ENCODE assay signal across 8 cellular contexts in the genomic region with DNA sequence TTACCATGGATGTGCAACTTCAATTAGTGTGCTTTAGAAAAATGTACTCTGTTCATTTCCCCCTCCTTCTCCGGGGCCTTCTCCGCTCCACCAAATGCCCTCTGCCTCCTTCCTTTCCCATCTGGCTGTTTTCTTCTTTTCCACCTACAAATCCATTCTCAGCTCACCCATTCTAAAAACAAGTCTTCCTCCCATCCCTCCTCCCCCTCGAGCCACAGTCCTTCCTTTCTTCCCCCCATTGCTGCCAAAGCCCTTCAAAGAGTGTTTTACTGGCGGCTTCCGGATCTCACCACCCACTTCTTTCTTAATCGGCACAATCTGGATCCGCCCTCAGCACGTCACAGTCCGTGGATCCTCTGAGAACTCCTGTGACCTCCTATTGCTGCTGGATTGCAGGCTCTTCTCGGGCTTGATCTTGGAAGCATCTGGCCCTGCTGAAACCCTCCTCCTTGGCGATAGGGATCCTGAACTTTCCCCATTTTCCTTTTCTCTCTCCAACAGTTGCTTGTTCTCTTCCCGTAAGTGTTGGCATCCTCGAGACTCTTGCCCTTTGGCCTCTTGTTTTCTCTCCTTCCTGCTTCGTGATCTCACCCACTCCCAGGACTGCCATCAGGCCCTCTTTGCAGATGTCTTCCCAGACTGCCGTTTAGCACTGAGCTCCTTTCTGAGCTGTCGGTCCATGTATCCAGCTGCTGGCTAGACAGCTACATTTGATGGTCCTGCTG. TPM values are rescaled to one million over a fixed set of nuclear protein-coding genes. Genes with fewer than 3 reads are reported as not detected.
DNase-seq lines count a peak whose midpoint lies in the region; ATAC-seq and TF ChIP-seq lines count a peak whose summit lies in the region.
"Had no signal": no experiment of that assay in that cellular context is flagged by ENCODE, and none has a peak within 500 bp of the region (broad histone marks: within the 10 kb centered on the region; RNA-seq: fewer than 3 reads in every experiment).

No MANE protein-coding gene starts in this region.

- no TSS peak for BruUV-seq in mammary epithelial cell (replicated peaks; lab: Mats Ljungman, UMichigan)

- peaks cover 7% of the 10 kb centered on the region for H3K9me3 Mint-ChIP-seq in T-helper 2 cell treated with Interferon-gamma antibody and Interleukin-4, amounts not matched to agents 5 μg/mL and 100 μg/mL, for 36 hours

- H3K4me2 ChIP-seq in mammary epithelial cell (ENCODE audit: insufficient read depth, low read depth, low read length), result peak overlapping the region; percentile 76

- no peaks in the 10 kb centered on the region for H3K36me3 Mint-ChIP-seq in T-helper 2 cell treated with Interferon-gamma antibody and Interleukin-4, amounts not matched to agents 5 μg/mL and 100 μg/mL, for 36 hours (ENCODE audit: low read depth)

- TF ChIP-seq CTCF in mammary epithelial cell (conservative IDR thresholded peaks at IDR 0.05 in 1 of 2, IDR thresholded peaks at IDR 0.05 in 1 of 2; ENCODE audit: extremely low read depth in 1 of 2, insufficient read depth in 1 of 2, low read depth in 1 of 2, low read length in 2 of 2) (no peak), lung (IDR thresholded peaks at IDR 0.05; ENCODE audit: control extremely low read depth, extremely low read depth) (no peak)

- H3K36me3 ChIP-seq in mammary epithelial cell (ENCODE audit: insufficient read depth, low read length) (no peaks in the 10 kb centered on the region), lung (ENCODE audit: control insufficient read depth in 2 of 2, insufficient read depth in 2 of 2, low read length in 2 of 2) (no peaks in the 10 kb centered on the region), subcutaneous abdominal adipose tissue (ENCODE audit: control insufficient read depth in 5 of 5, insufficient read depth in 5 of 5, low read length in 5 of 5) (no peaks in the 10 kb centered on the region)

- dilution Hi-C loops in mammary epithelial cell (cut with HindIII; ENCODE audit: low sequenced_read_pairs), result no loop called here

- H3K27ac ChIP-seq in mammary epithelial cell (ENCODE audit: insufficient read depth, low read depth, low read length), result no peak overlapping the region
- H3K27ac ChIP-seq in lung (ENCODE audit: low read depth in 1 of 2, low read length in 1 of 2), result peak overlapping the region; percentile 37 to 82
- H3K27ac ChIP-seq in subcutaneous abdominal adipose tissue (ENCODE audit: low read depth, low read length), result peak overlapping the region; percentile 98

- H3K4me1 ChIP-seq in mammary epithelial cell (ENCODE audit: insufficient read depth, low read length), result peaks cover 20% of the 10 kb centered on the region
- H3K4me1 ChIP-seq in lung (ENCODE audit: control insufficient read depth in 2 of 2, insufficient read depth in 2 of 2, low read length in 2 of 2), result no peaks in the 10 kb centered on the region
- H3K4me1 ChIP-seq in subcutaneous abdominal adipose tissue (ENCODE audit: control insufficient read depth in 5 of 5, insufficient read depth in 5 of 5, low read length in 5 of 5), result peaks cover 12 to 46% (median 44%) of the 10 kb centered on the region in 5 donors

- no peaks in the 10 kb centered on the region for H3K27me3 ChIP-seq in mammary epithelial cell (ENCODE audit: insufficient read depth, low read length)
- no peaks in the 10 kb centered on the region for H3K27me3 ChIP-seq in lung (ENCODE audit: control insufficient read depth, insufficient read depth)
- H3K27me3 ChIP-seq in subcutaneous abdominal adipose tissue (ENCODE audit: control insufficient read depth in 5 of 5, insufficient read depth in 4 of 5, low read length in 5 of 5), result no peaks in the 10 kb centered on the region

- H3K4me1 Mint-ChIP-seq in T-helper 2 cell treated with Interferon-gamma antibody and Interleukin-4, amounts not matched to agents 5 μg/mL and 100 μg/mL, for 36 hours (ENCODE audit: low read depth), result peaks cover 12% of the 10 kb centered on the region

- CTCF ChIA-PET in mammary epithelial cell (lab: Charles Lee; ENCODE audit: low non-redundant PET), result interaction anchor here (0.7 kb wide), 1 partner anchor 11 kb away, joined by 3 read pairs; no protein-coding TSS in a partner anchor

- peak overlapping the region; percentile 71 for H3K27ac Mint-ChIP-seq in T-helper 2 cell treated with Interferon-gamma antibody and Interleukin-4, amounts not matched to agents 5 μg/mL and 100 μg/mL, for 36 hours

- in situ Hi-C loops in mammary epithelial cell (cut with MboI; ENCODE audit: low sequenced_read_pairs in 2 of 2), result loop anchor here in 1 of 2 donors (25.0 kb wide), 1 partner anchor 109 kb away; no protein-coding TSS in a partner anchor

- H3K79me2 ChIP-seq in mammary epithelial cell (ENCODE audit: insufficient read depth, low read length), result no peaks in the 10 kb centered on the region

- H4K20me1 ChIP-seq in mammary epithelial cell (ENCODE audit: insufficient read depth, low read length), result no peaks in the 10 kb centered on the region

- H3K4me3 Mint-ChIP-seq in T-helper 2 cell treated with Interferon-gamma antibody and Interleukin-4, amounts not matched to agents 5 μg/mL and 100 μg/mL, for 36 hours, result peak overlapping the region; percentile 47

- H3K27me3 Mint-ChIP-seq in T-helper 2 cell treated with Interferon-gamma antibody and Interleukin-4, amounts not matched to agents 5 μg/mL and 100 μg/mL, for 36 hours (ENCODE audit: low read depth), result no peaks in the 10 kb centered on the region

- ATAC-seq in lung (ENCODE audit: insufficient read depth, low FRiP score) (peak; percentile 76), HG03442 (IDR thresholded peaks at IDR 0.05; ENCODE audit: unreplicated experiment) (no peak)

- no peak overlapping the region for H3K9ac ChIP-seq in mammary epithelial cell (ENCODE audit: insufficient read depth, low read length)
- H3K9ac ChIP-seq in subcutaneous abdominal adipose tissue (ENCODE audit: low read length in 5 of 5), result peak overlapping the region in 4 of 5 donors; percentile 67 to 89 (median 78)

- H3K9me3 ChIP-seq in mammary epithelial cell (replicated peaks; ENCODE audit: insufficient read depth, low read length) (no peaks in the 10 kb centered on the region), lung (ENCODE audit: control insufficient read depth in 2 of 2, insufficient read depth in 1 of 2, low read length in 1 of 2) (no peaks in the 10 kb centered on the region), subcutaneous abdominal adipose tissue (ENCODE audit: control insufficient read depth in 5 of 5, low read length in 5 of 5) (no peaks in the 10 kb centered on the region)

- DNase-seq in T-helper 2 cell treated with Interferon-gamma antibody and Interleukin-4, amounts not matched to agents 5 μg/mL and 100 μg/mL, for 36 hours (ENCODE audit: low spot score), result peak; percentile 37
- DNase-seq in mammary epithelial cell, result no peak
- DNase-seq in lung (ENCODE audit: low spot score), result peak; percentile 61
- no peak for DNase-seq in NCI-H128 (lab: John Stamatoyannopoulos, UW; ENCODE audit: unreplicated experiment)
- no peak for DNase-seq in NCI-H446 treated with DMSO at 0.1 percent for 48 hours (lab: John Stamatoyannopoulos, UW)

- no peak overlapping the region for H3K4me3 ChIP-seq in mammary epithelial cell (replicated peaks in 1 of 3; ENCODE audit: insufficient read depth in 1 of 3, low read depth in 2 of 3, low read length in 3 of 3)
- no peak overlapping the region for H3K4me3 ChIP-seq in lung
- peak overlapping the region; percentile 23 to 58 (median 49) for H3K4me3 ChIP-seq in subcutaneous abdominal adipose tissue (ENCODE audit: low read depth in 1 of 5, low read length in 5 of 5)

- intact Hi-C loops in mammary epithelial cell (cut with micrococcal nuclease), result loop anchor here (5.0 kb wide), 2 partner anchors 59 to 149 kb away; a partner anchor contains a TSS

- H2AFZ ChIP-seq in mammary epithelial cell (ENCODE audit: low read depth, low read length), result peak overlapping the region; percentile 86

- 23% methylated on average over 16 of the region's 16 CpGs for WGBS in mammary epithelial cell (ENCODE audit: low coverage, missing lambda C conversion rate)
- WGBS in lung, 2 donors, result 35 to 41% methylated on average over 16 of the region's 16 CpGs

RNA-seq across cellular contexts. Expression of a gene that starts 36.0 kb away (rescaled TPM):
- total RNA-seq in mammary epithelial cell (not detected), lung (not detected)
- polyA plus RNA-seq in mammary epithelial cell (not detected), lung (not detected)
- polyA minus RNA-seq in mammary epithelial cell, result not detected
- total RNA-seq: kidney epithelial cell had no signal

Comparison
In these comparisons a context has a peak if more than half of its experiments do, and no peak if none do; other contexts are left out.
1. DNase-seq: peak in T-helper 2 cell treated with Interferon-gamma antibody and Interleukin-4, amounts not matched to agents 5 μg/mL and 100 μg/mL, for 36 hours (single experiment) and lung (single experiment); none in mammary epithelial cell (single experiment), NCI-H128 (single experiment) and NCI-H446 treated with DMSO at 0.1 percent for 48 hours (single experiment).
2. H3K4me3 ChIP-seq: peak in subcutaneous abdominal adipose tissue (5 of 5); none in mammary epithelial cell (0 of 3) and lung (single experiment).